In genomic region chr6:162819284-162819683, GRCh38 we compare ENCODE assay signal across 6 cellular contexts.
"Had no signal": no experiment of that assay in that cellular context is flagged by ENCODE, and none has a peak within 500 bp of the region (broad histone marks: within the 10 kb centered on the region; RNA-seq: fewer than 3 reads in every experiment).

No MANE protein-coding gene starts in this region.

- H3K27ac ChIP-seq: HL-60, KMS-11 had no signal

- H3K4me2 ChIP-seq: KMS-11 had no signal

- DNase-seq: IMR-90, KBM-7, KG1 had no signal

- FAIRE-seq: HTR-8/SVneo had no signal

- H3K9ac ChIP-seq: KMS-11 had no signal
